In genomic region chr6:30721198-30722024, GRCh38 we compare ENCODE assay signal across 8 cellular contexts. TPM values are rescaled to one million over a fixed set of nuclear protein-coding genes. Genes with fewer than 3 reads are reported as not detected.
DNase-seq lines count a peak whose midpoint lies in the region; ATAC-seq and TF ChIP-seq lines count a peak whose summit lies in the region.

No MANE protein-coding gene starts in this region.

- H3K4me3 Mint-ChIP-seq in activated CD4-positive, alpha-beta T cell treated with anti-CD3 and anti-CD28 coated beads for 36 hours: peak overlapping the region; percentile 98
- peak overlapping the region; percentile 96 for H3K4me3 Mint-ChIP-seq in chondrocyte (ENCODE audit: unreplicated experiment)

- peak overlapping the region; percentile 95 for H3K27ac Mint-ChIP-seq in activated CD4-positive, alpha-beta T cell treated with anti-CD3 and anti-CD28 coated beads for 36 hours
- peak overlapping the region; percentile 96 for H3K27ac Mint-ChIP-seq in chondrocyte (ENCODE audit: unreplicated experiment)

- H3K9me3 Mint-ChIP-seq in activated CD4-positive, alpha-beta T cell treated with anti-CD3 and anti-CD28 coated beads for 36 hours (ENCODE audit: low read depth): no peaks in the 10 kb centered on the region
- no peaks in the 10 kb centered on the region for H3K9me3 Mint-ChIP-seq in chondrocyte (ENCODE audit: low read depth)

- intact Hi-C loops in activated CD4-positive, alpha-beta T cell treated with anti-CD3 and anti-CD28 coated beads for 36 hours (cut with DNase I, micrococcal nuclease): loop anchor here (1.0 to 5.0 kb wide), 16 partner anchors 13 to 681 kb away; partner anchors contain the start of genes FLOT1 (in 2 of the 2), MRPS18B (in 2 of the 2), PPP1R10 (in 2 of the 2) and ABCF1 (in 1 of the 2)

- ATAC-seq in HG03045 (IDR thresholded peaks at IDR 0.05; ENCODE audit: unreplicated experiment) (peak; percentile 33), GM19395 (IDR thresholded peaks at IDR 0.05; ENCODE audit: unreplicated experiment) (no peak)
- peak; percentile 13 for ATAC-seq in activated CD4-positive, alpha-beta T cell treated with anti-CD3 and anti-CD28 coated beads for 36 hours

- no peaks in the 10 kb centered on the region for H3K27me3 ChIP-seq in layer of hippocampus (ENCODE audit: control insufficient read depth, insufficient read depth, low read length)

- peaks cover 50% of the 10 kb centered on the region for H3K4me1 Mint-ChIP-seq in activated CD4-positive, alpha-beta T cell treated with anti-CD3 and anti-CD28 coated beads for 36 hours
- peaks cover 66% of the 10 kb centered on the region for H3K4me1 Mint-ChIP-seq in chondrocyte (ENCODE audit: low read depth)

- H3K27ac ChIP-seq in layer of hippocampus (ENCODE audit: low read depth, low read length): peak overlapping the region; percentile 89

- POLR2A ChIA-PET in activated CD4-positive, alpha-beta T cell treated with anti-CD3 and anti-CD28 coated beads for 36 hours (lab: Charles Lee): interaction anchor here (0.6 to 2.7 kb wide), 7 partner anchors 9 to 106 kb away, joined by 3 to 20 read pairs (median 8); partner anchors contain the start of gene IER3

- TF ChIP-seq CTCF in chondrocyte (IDR thresholded peaks at IDR 0.05): peak; percentile 72

- DNase-seq in GDM1 (lab: John Stamatoyannopoulos, UW) (peak; percentile 92), NCI-H524 (lab: John Stamatoyannopoulos, UW) (peak; percentile 56 to 85), chondrocyte (ENCODE audit: low spot score) (no peak)
- DNase-seq in activated CD4-positive, alpha-beta T cell treated with anti-CD3 and anti-CD28 coated beads for 36 hours: peak; percentile 98
- DNase-seq in stimulated activated CD4-positive, alpha-beta T cell treated with anti-CD3 and anti-CD28 coated beads, Interleukin-1b, Interleukin-23, amount 100 ng/mL, for 1 hour (ENCODE audit: low read depth in 2 of 2): peak; percentile 92 to 96

- peaks cover 67% of the 10 kb centered on the region for H3K36me3 Mint-ChIP-seq in activated CD4-positive, alpha-beta T cell treated with anti-CD3 and anti-CD28 coated beads for 36 hours (ENCODE audit: low read depth)
- peaks cover 44% of the 10 kb centered on the region for H3K36me3 Mint-ChIP-seq in chondrocyte (ENCODE audit: low read depth)

- H3K27me3 Mint-ChIP-seq in activated CD4-positive, alpha-beta T cell treated with anti-CD3 and anti-CD28 coated beads for 36 hours: no peaks in the 10 kb centered on the region
- H3K27me3 Mint-ChIP-seq in chondrocyte (ENCODE audit: low read depth): no peaks in the 10 kb centered on the region

- CTCF ChIA-PET in activated CD4-positive, alpha-beta T cell treated with anti-CD3 and anti-CD28 coated beads for 36 hours (lab: Charles Lee): interaction anchor here (0.6 to 4.7 kb wide), 19 partner anchors 10 to 231 kb away, joined by 3 to 97 read pairs (median 4); partner anchors contain the start of genes DHX16, MRPS18B and PPP1R10

RNA-seq across cellular contexts. Expression of gene TUBB, which starts 1.3 kb away (rescaled TPM):
- 1,000 to 10,000 TPM; 1,569 to 1,746 TPM for total RNA-seq in activated CD4-positive, alpha-beta T cell treated with anti-CD3 and anti-CD28 coated beads for 36 hours
- 681 to 975 TPM (median 692 TPM) in 3 replicates for total RNA-seq in chondrocyte

RNA-seq across cellular contexts. Expression of gene MDC1, which starts 4.3 kb away (rescaled TPM):
- total RNA-seq in activated CD4-positive, alpha-beta T cell treated with anti-CD3 and anti-CD28 coated beads for 36 hours: 100 to 1,000 TPM in 1 of 2 experiments, 10 to 100 TPM in 1; 92.0 to 101 TPM
- total RNA-seq in chondrocyte: 25.5 to 33.5 TPM (median 33.1 TPM) in 3 replicates

RNA-seq across cellular contexts. Expression of gene FLOT1, which starts 21.1 kb away (rescaled TPM):
- total RNA-seq in activated CD4-positive, alpha-beta T cell treated with anti-CD3 and anti-CD28 coated beads for 36 hours: 100 to 1,000 TPM; 155 to 188 TPM
- 66.8 to 72.7 TPM (median 69.1 TPM) in 3 replicates for total RNA-seq in chondrocyte

RNA-seq across cellular contexts. Expression of gene IER3, which starts 22.9 kb away (rescaled TPM):
- 100 to 1,000 TPM; 196 to 221 TPM for total RNA-seq in activated CD4-positive, alpha-beta T cell treated with anti-CD3 and anti-CD28 coated beads for 36 hours
- 332 to 354 TPM (median 333 TPM) in 3 replicates for total RNA-seq in chondrocyte

RNA-seq across cellular contexts. Expression of gene NRM, which starts 30.6 kb away (rescaled TPM):
- 10 to 100 TPM; 25.8 to 36.4 TPM for total RNA-seq in activated CD4-positive, alpha-beta T cell treated with anti-CD3 and anti-CD28 coated beads for 36 hours
- 18.6 to 26.3 TPM (median 20.0 TPM) in 3 replicates for total RNA-seq in chondrocyte
